In the genomic region with DNA sequence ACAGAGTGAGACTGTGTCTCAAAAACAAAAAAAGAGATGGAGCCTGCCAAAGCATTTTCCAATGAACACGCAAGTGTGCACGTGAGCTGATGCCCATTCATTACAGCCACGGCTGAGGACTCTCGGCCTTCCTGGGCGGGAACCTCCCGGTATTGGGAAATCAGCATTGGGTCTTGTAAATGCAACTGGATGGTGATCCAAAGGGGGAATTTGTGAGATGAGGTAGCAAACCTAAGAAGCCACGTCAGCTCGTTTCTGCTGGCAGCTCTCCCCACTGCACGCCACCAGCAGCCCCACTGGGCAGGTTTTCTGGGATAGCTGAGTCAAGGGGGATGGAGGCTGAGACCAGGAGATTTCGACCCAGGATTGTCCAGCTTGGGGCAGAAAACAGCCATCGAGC, we compare ENCODE assay signal across 25 cellular contexts. TPM values are rescaled to one million over a fixed set of nuclear protein-coding genes. Genes with fewer than 3 reads are reported as not detected.
DNase-seq lines count a peak whose midpoint lies in the region; ATAC-seq and TF ChIP-seq lines count a peak whose summit lies in the region.
"Had no signal": no experiment of that assay in that cellular context is flagged by ENCODE, and none has a peak within 500 bp of the region (broad histone marks: within the 10 kb centered on the region; RNA-seq: fewer than 3 reads in every experiment).

No MANE protein-coding gene starts in this region.

- no peak overlapping the region for H2BK120ac ChIP-seq in neuronal stem cell (ENCODE audit: low read depth, low read length)

- no peak overlapping the region for H2AK5ac ChIP-seq in neuronal stem cell (ENCODE audit: low read depth, low read length)

- H3K27me3 ChIP-seq in right atrium auricular region (no peaks in the 10 kb centered on the region), neuronal stem cell (ENCODE audit: control insufficient read depth in 3 of 3, insufficient read depth in 3 of 3, low read depth in 1 of 3, low read length in 3 of 3) (peaks cover 0 to 2% (median 0%) of the 10 kb centered on the region in 3 experiments), aorta (ENCODE audit: control insufficient read depth in 1 of 2, insufficient read depth in 2 of 2, low read length in 1 of 2) (no peaks in the 10 kb centered on the region), smooth muscle cell (ENCODE audit: low read depth) (no peaks in the 10 kb centered on the region)
- H3K27me3 ChIP-seq: MG63 had no signal

- no CpG with 5 or more reads among the region's 11 CpGs for WGBS in neuronal stem cell (ENCODE audit: extremely low coverage in 2 of 2, insufficient read length in 2 of 2, insufficient replicate concordance in 1 of 2), 2 donors
- WGBS in aorta, 2 donors: 80 to 86% methylated on average over 11 of the region's 11 CpGs
- 90% methylated on average over 11 of the region's 11 CpGs for WGBS in smooth muscle cell (ENCODE audit: low lambda C conversion rate)

- H3K36me3 ChIP-seq in right atrium auricular region (no peaks in the 10 kb centered on the region), neuronal stem cell (replicated peaks in 1 of 2; ENCODE audit: control insufficient read depth in 2 of 2, insufficient read depth in 2 of 2, low read length in 2 of 2) (peaks cover 0 to 2% of the 10 kb centered on the region in 2 donors), aorta (ENCODE audit: control insufficient read depth in 1 of 2, insufficient read depth in 2 of 2, low read length in 1 of 2) (no peaks in the 10 kb centered on the region), smooth muscle cell (ENCODE audit: low read depth) (no peaks in the 10 kb centered on the region)

- TF ChIP-seq CTCF in right atrium auricular region (IDR thresholded peaks at IDR 0.05) (no peak), fibroblast of the aortic adventitia (IDR thresholded peaks at IDR 0.05; ENCODE audit: insufficient read depth, low read length) (no peak), smooth muscle cell (IDR thresholded peaks at IDR 0.05; ENCODE audit: borderline replicate concordance, insufficient read depth, poor library complexity, severe bottlenecking) (no peak)

- intact Hi-C loops in Right ventricle myocardium inferior (cut with DNase I) (no loop called here), aorta (cut with DNase I) (no loop called here)

- no peaks in the 10 kb centered on the region for H3K79me2 ChIP-seq in smooth muscle cell (ENCODE audit: low read depth)

- DNase-seq in Right ventricle myocardium inferior (ENCODE audit: missing footprints) (peak; percentile 25), right atrium auricular region (ENCODE audit: low spot score) (no peak), fibroblast of the aortic adventitia (ENCODE audit: low read depth) (peak; percentile 22), neuronal stem cell (ENCODE audit: low spot score) (no peak), aorta (peak; percentile 42 to 55), smooth muscle cell (lab: John Stamatoyannopoulos, UW; ENCODE audit: unreplicated experiment) (no peak)
- DNase-seq: 8988T; C1 segment of cervical spinal cord; Calu3; CD8-positive, alpha-beta memory T cell; DMS153; MG63; NCI-H1417; NCI-H1694 treated with DMSO at 0.1 percent for 48 hours; NCI-H2081 treated with DMSO at 0.1 percent for 48 hours; NCI-H446; NCI-H526; OCI-M1; SHP77 treated with DMSO at 0.1 percent for 48 hours had no signal

- H2BK5ac ChIP-seq in neuronal stem cell (ENCODE audit: low read length): no peak overlapping the region

- H4K91ac ChIP-seq in neuronal stem cell (ENCODE audit: low read depth, low read length, poor library complexity): peak overlapping the region; percentile 7

- H3K9ac ChIP-seq in neuronal stem cell (ENCODE audit: low read depth, low read length, poor library complexity) (no peak overlapping the region), smooth muscle cell (ENCODE audit: low read depth) (no peak overlapping the region)

- no peak overlapping the region for H2BK15ac ChIP-seq in neuronal stem cell (ENCODE audit: low read length)

- H3K9me3 ChIP-seq in right atrium auricular region: peaks cover 0 to 5% of the 10 kb centered on the region in 2 donors
- peaks cover 30 to 31% of the 10 kb centered on the region in 2 donors for H3K9me3 ChIP-seq in neuronal stem cell (replicated peaks in 1 of 2; ENCODE audit: control insufficient read depth in 2 of 2, insufficient read depth in 1 of 2, low read depth in 1 of 2, low read length in 2 of 2)
- H3K9me3 ChIP-seq in aorta (ENCODE audit: control insufficient read depth, low read length): no peaks in the 10 kb centered on the region
- H3K9me3 ChIP-seq in smooth muscle cell (replicated peaks; ENCODE audit: low read depth): no peaks in the 10 kb centered on the region

- no peak overlapping the region for H3K4ac ChIP-seq in neuronal stem cell (ENCODE audit: low read length)

- H3K27ac ChIP-seq in right atrium auricular region (no peak overlapping the region), neuronal stem cell (replicated peaks; ENCODE audit: low read length) (no peak overlapping the region), aorta (ENCODE audit: low read depth in 1 of 2, low read length in 2 of 2) (no peak overlapping the region), smooth muscle cell (ENCODE audit: low read depth) (no peak overlapping the region)
- H3K27ac ChIP-seq: SK-N-MC had no signal

- H3K4me1 ChIP-seq in right atrium auricular region (no peaks in the 10 kb centered on the region), neuronal stem cell (ENCODE audit: control insufficient read depth in 2 of 2, insufficient read depth in 1 of 2, low read depth in 1 of 2, low read length in 2 of 2) (no peaks in the 10 kb centered on the region), aorta (ENCODE audit: control insufficient read depth in 1 of 2, insufficient read depth in 2 of 2, low read length in 2 of 2) (no peaks in the 10 kb centered on the region), smooth muscle cell (ENCODE audit: low read depth) (no peaks in the 10 kb centered on the region)

- no peaks in the 10 kb centered on the region for H3F3A ChIP-seq in smooth muscle cell (ENCODE audit: low read depth)

- no peak overlapping the region for H3K23ac ChIP-seq in neuronal stem cell (ENCODE audit: low read depth, low read length, poor library complexity)

- H3K18ac ChIP-seq in neuronal stem cell (ENCODE audit: low read length): no peak overlapping the region

- H3K4me3 ChIP-seq in right atrium auricular region (no peak overlapping the region), fibroblast of the aortic adventitia (ENCODE audit: low read depth, low read length) (no peak overlapping the region), neuronal stem cell (ENCODE audit: low read length in 2 of 2) (no peak overlapping the region), aorta (ENCODE audit: low read length in 2 of 2) (no peak overlapping the region), smooth muscle cell (no peak overlapping the region)
- H3K4me3 ChIP-seq: K562, MG63, SK-N-MC had no signal

- no peak overlapping the region for H3K4me2 ChIP-seq in neuronal stem cell (ENCODE audit: insufficient read depth, low read length, poor library complexity, severe bottlenecking)
- H3K4me2 ChIP-seq in smooth muscle cell: no peak overlapping the region

- no peak for ATAC-seq in Right ventricle myocardium inferior
- ATAC-seq in aorta (ENCODE audit: low FRiP score): no peak
- no peak for ATAC-seq in GM18861 (IDR thresholded peaks at IDR 0.05; ENCODE audit: unreplicated experiment)
- ATAC-seq in GM18870 (IDR thresholded peaks at IDR 0.05; ENCODE audit: unreplicated experiment): no peak
- ATAC-seq: K562 had no signal

- no peak overlapping the region for H2AFZ ChIP-seq in neuronal stem cell (ENCODE audit: low read length)
- H2AFZ ChIP-seq in smooth muscle cell (ENCODE audit: low read depth): no peak overlapping the region

- peak overlapping the region; percentile 17 for H4K8ac ChIP-seq in neuronal stem cell (ENCODE audit: low read depth, low read length)

- no peaks in the 10 kb centered on the region for H4K20me1 ChIP-seq in smooth muscle cell (ENCODE audit: low read depth)

- no peak overlapping the region for H3K14ac ChIP-seq in neuronal stem cell (ENCODE audit: low read length)

- no peak overlapping the region for H2BK12ac ChIP-seq in neuronal stem cell (ENCODE audit: low read length)

- no peaks in the 10 kb centered on the region for H3K79me1 ChIP-seq in neuronal stem cell (ENCODE audit: low read depth, low read length)

RNA-seq across cellular contexts. Expression of gene C13orf46, which starts 11.5 kb away (rescaled TPM):
- 0.32 TPM for total RNA-seq in Right ventricle myocardium inferior
- total RNA-seq in right atrium auricular region: 1 to 10 TPM in 1 of 2 donors, under 1 TPM in 1; 0.59 to 2.7 TPM
- total RNA-seq in fibroblast of the aortic adventitia (ENCODE audit: low replicate concordance): 0.16 and 0.27 TPM in 2 replicates
- polyA plus RNA-seq in neuronal stem cell (2013, experiment 1 of 2): 0.03 TPM
- polyA plus RNA-seq in neuronal stem cell (2013, experiment 2 of 2): 0.04 TPM
- total RNA-seq in aorta: 1 to 10 TPM; 2.1 to 3.5 TPM
- under 1 TPM; 0.13 to 0.43 TPM for polyA plus RNA-seq in aorta
- total RNA-seq in smooth muscle cell: 5.8 TPM in 1 of 2 replicates, not detected in the other
- polyA plus RNA-seq in smooth muscle cell: 0.26 and 0.87 TPM in 2 replicates
- total RNA-seq: G401, H4 had no signal

Comparison
In these comparisons a context has a peak if more than half of its experiments do, and no peak if none do; other contexts are left out.
1. DNase-seq: peak in Right ventricle myocardium inferior (single experiment), fibroblast of the aortic adventitia (single experiment) and aorta (2 of 2); none in right atrium auricular region (single experiment), neuronal stem cell (single experiment) and smooth muscle cell (single experiment).